Comparison of ENCODE assay signal across 38 cellular contexts in the genomic region with DNA sequence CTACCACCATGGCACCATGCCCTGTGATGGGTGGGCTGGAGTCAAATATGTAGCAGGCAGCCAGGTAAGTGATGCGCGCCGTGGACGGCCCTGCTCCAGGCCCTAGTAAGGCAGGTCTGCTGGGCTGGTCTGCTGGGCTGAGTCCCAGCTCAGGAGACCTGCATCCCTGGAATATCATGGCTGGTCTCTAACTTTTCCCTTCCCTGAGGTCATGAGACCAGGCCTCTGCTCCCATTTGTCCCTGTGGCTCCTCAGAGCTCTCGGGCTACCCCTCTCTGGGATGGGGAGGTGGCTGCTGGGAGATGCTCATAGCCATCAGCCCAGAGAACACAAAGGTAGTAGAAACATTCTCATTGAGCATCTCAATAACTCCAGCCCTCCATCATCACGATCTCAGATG. TPM values are rescaled to one million over a fixed set of nuclear protein-coding genes. Genes with fewer than 3 reads are reported as not detected.
"Had no signal": no experiment of that assay in that cellular context is flagged by ENCODE, and none has a peak within 500 bp of the region (broad histone marks: within the 10 kb centered on the region; RNA-seq: fewer than 3 reads in every experiment).

No MANE protein-coding gene starts in this region.

- H3K27ac ChIP-seq: KMS-11 had no signal

- H3K9me3 ChIP-seq: MG63 had no signal

- H3K36me3 ChIP-seq: MG63 had no signal

- H3K4me3 ChIP-seq: MG63 had no signal

- DNase-seq: Karpas-422, Kasumi-1, KBM-7, KG1, MG63, MM.1S, MV-4-11, NCI-H1048, NCI-H1092, NCI-H1092 treated with DMSO at 0.1 percent for 48 hours, NCI-H1105, NCI-H1105 treated with DMSO at 0.1 percent for 48 hours, NCI-H1417, NCI-H1417 treated with DMSO at 0.1 percent for 48 hours, NCI-H1436, NCI-H1436 treated with DMSO at 0.1 percent for 48 hours, NCI-H146, NCI-H1694, NCI-H1694 treated with DMSO at 0.1 percent for 48 hours, NCI-H187, NCI-H187 treated with DMSO at 0.1 percent for 48 hours, NCI-H1930, NCI-H2029, NCI-H2029 treated with DMSO at 0.1 percent for 48 hours, NCI-H2081, NCI-H2081 treated with DMSO at 0.1 percent for 48 hours, NCI-H2107, NCI-H2171, NCI-H2171 treated with DMSO at 0.1 percent for 48 hours, NCI-H2227 treated with DMSO at 0.1 percent for 48 hours, NCI-H226, NCI-H345, NCI-H446, NCI-H446 treated with DMSO at 0.1 percent for 48 hours had no signal

RNA-seq across cellular contexts. Expression of gene KCNA5, which starts 19.8 kb away (rescaled TPM):
- total RNA-seq: LHCN-M2, M059J, MCF 10A had no signal
